8 cellular contexts compared by ENCODE assay signal in genomic region chr9:136950656-136951030, GRCh38. TPM values are rescaled to one million over a fixed set of nuclear protein-coding genes. Genes with fewer than 3 reads are reported as not detected.
DNase-seq lines count a peak whose midpoint lies in the region; ATAC-seq, FAIRE-seq and TF ChIP-seq lines count a peak whose summit lies in the region.

No MANE protein-coding gene starts in this region.

- H3K79me2 ChIP-seq in OCI-LY3 (ENCODE audit: low read length): no peaks in the 10 kb centered on the region
- H3K79me2 ChIP-seq in endothelial cell of umbilical vein (ENCODE audit: control insufficient read depth, insufficient read depth, low read length): no peaks in the 10 kb centered on the region

- H3K4me2 ChIP-seq in OCI-LY3 (ENCODE audit: low read length) (peak overlapping the region; percentile 94), endothelial cell of umbilical vein (ENCODE audit: insufficient read depth, low read length) (peak overlapping the region; percentile 54)

- H3K4me1 ChIP-seq in CD4-positive, alpha-beta memory T cell (ENCODE audit: insufficient read depth, low read length): peaks cover 12% of the 10 kb centered on the region
- H3K4me1 ChIP-seq in OCI-LY3 (ENCODE audit: low read length) (peaks cover 22% of the 10 kb centered on the region), endothelial cell of umbilical vein (ENCODE audit: control insufficient read depth, extremely low read depth, insufficient read depth, low read length) (peaks cover 5% of the 10 kb centered on the region), neuron (ENCODE audit: insufficient read depth, low read length) (peaks cover 10% of the 10 kb centered on the region)

- H3K9ac ChIP-seq in OCI-LY3 (ENCODE audit: low read length): peak overlapping the region; percentile 83
- peak overlapping the region; percentile 25 for H3K9ac ChIP-seq in endothelial cell of umbilical vein (replicated peaks; ENCODE audit: extremely low read depth, insufficient read depth, low read length)

- no peaks in the 10 kb centered on the region for H3K27me3 Mint-ChIP-seq in CD4-positive, alpha-beta memory T cell

- H2AFZ ChIP-seq in OCI-LY3 (ENCODE audit: low read depth, low read length) (no peak overlapping the region), endothelial cell of umbilical vein (ENCODE audit: low read depth, low read length) (peak overlapping the region; percentile 83), neuron (ENCODE audit: low read depth, low read length) (peak overlapping the region; percentile 42)

- peak overlapping the region; percentile 70 to 91 (median 78) for H3K27ac Mint-ChIP-seq in CD4-positive, alpha-beta memory T cell

- H3K9me3 Mint-ChIP-seq in CD4-positive, alpha-beta memory T cell: no peaks in the 10 kb centered on the region

- TF ChIP-seq POLR2A in endothelial cell of umbilical vein (IDR thresholded peaks at IDR 0.05; ENCODE audit: low read depth, low read length): no peak

- no peak for DNase-seq in CD4-positive, alpha-beta memory T cell
- DNase-seq in endothelial cell of umbilical vein (ENCODE audit: low read depth, low spot score): no peak
- no peak for DNase-seq in OCI-M2 (lab: John Stamatoyannopoulos, UW; ENCODE audit: unreplicated experiment)
- DNase-seq in H4 (ENCODE audit: low spot score): no peak
- no peak for DNase-seq in GM10248 (ENCODE audit: extremely low spot score)

- dilution Hi-C loops in endothelial cell of umbilical vein (cut with MboI; ENCODE audit: extremely low pct_ligation_motif_present, low sequenced_read_pairs): no loop called here

- no peak for FAIRE-seq in endothelial cell of umbilical vein (lab: Jason Lieb, UNC)

- TF ChIP-seq CTCF in OCI-LY3 (IDR thresholded peaks at IDR 0.05; ENCODE audit: low read depth, low read length): no peak
- TF ChIP-seq CTCF in endothelial cell of umbilical vein (IDR thresholded peaks at IDR 0.05; ENCODE audit: extremely low read depth in 1 of 2, insufficient read depth in 1 of 2, low read depth in 1 of 2, low read length in 2 of 2): no peak
- TF ChIP-seq CTCF in GM10248 (IDR thresholded peaks at IDR 0.05; ENCODE audit: control extremely low read depth, extremely low read depth, low read depth, missing control alignments): no peak

- peak overlapping the region; percentile 77 to 88 (median 82) for H3K4me3 Mint-ChIP-seq in CD4-positive, alpha-beta memory T cell

- peak overlapping the region; percentile 82 for H3K27ac ChIP-seq in CD4-positive, alpha-beta memory T cell (ENCODE audit: low read depth, low read length)
- H3K27ac ChIP-seq in OCI-LY3 (ENCODE audit: low read length): no peak overlapping the region
- no peak overlapping the region for H3K27ac ChIP-seq in endothelial cell of umbilical vein (ENCODE audit: insufficient read depth, low read depth, low read length)

- H3K4me1 Mint-ChIP-seq in CD4-positive, alpha-beta memory T cell: peaks cover 3 to 16% (median 7%) of the 10 kb centered on the region in 4 donors

- no peaks in the 10 kb centered on the region for H3K9me3 ChIP-seq in CD4-positive, alpha-beta memory T cell (ENCODE audit: control insufficient read depth in 1 of 2, low read length in 2 of 2)
- H3K9me3 ChIP-seq in OCI-LY3 (ENCODE audit: insufficient read depth, low read length): no peaks in the 10 kb centered on the region
- H3K9me3 ChIP-seq in endothelial cell of umbilical vein (replicated peaks; ENCODE audit: control insufficient read depth, insufficient read depth, low read length): no peaks in the 10 kb centered on the region
- no peaks in the 10 kb centered on the region for H3K9me3 ChIP-seq in neuron (ENCODE audit: low read length)

- intact Hi-C loops in CD4-positive, alpha-beta memory T cell (cut with micrococcal nuclease): loop anchor here (1.0 kb wide), 1 partner anchor 78 kb away; the partner anchor contains the start of gene ABCA2
- intact Hi-C loops in endothelial cell of umbilical vein (cut with micrococcal nuclease): loop anchor here (2.0 kb wide), 1 partner anchor 28 kb away; no protein-coding TSS in a partner anchor

- no TSS peak for BruUV-seq in endothelial cell of umbilical vein (replicated peaks; lab: Mats Ljungman, UMichigan)

- no peaks in the 10 kb centered on the region for H3K27me3 ChIP-seq in CD4-positive, alpha-beta memory T cell (ENCODE audit: insufficient read depth, low read length)
- H3K27me3 ChIP-seq in OCI-LY3 (ENCODE audit: low read depth, low read length) (no peaks in the 10 kb centered on the region; the same call in 1 of the 2 replicates), endothelial cell of umbilical vein (ENCODE audit: control insufficient read depth in 2 of 2, insufficient read depth in 2 of 2, low read length in 2 of 2) (no peaks in the 10 kb centered on the region), neuron (ENCODE audit: insufficient read depth, low read length) (no peaks in the 10 kb centered on the region)

- H3K36me3 Mint-ChIP-seq in CD4-positive, alpha-beta memory T cell: no peaks in the 10 kb centered on the region

- H3K9me1 ChIP-seq in endothelial cell of umbilical vein (replicated peaks; ENCODE audit: control insufficient read depth, extremely low read depth, insufficient read depth, low read length): no peaks in the 10 kb centered on the region

- no peak for ATAC-seq in GM19395 (IDR thresholded peaks at IDR 0.05; ENCODE audit: unreplicated experiment)

- peak overlapping the region in 1 of 2 donors; percentile 22 for H3K4me3 ChIP-seq in CD4-positive, alpha-beta memory T cell (ENCODE audit: low read length in 2 of 2)
- peak overlapping the region; percentile 87 for H3K4me3 ChIP-seq in OCI-LY3 (ENCODE audit: low read length)
- peak overlapping the region in 1 of 3 experiments; percentile 77 for H3K4me3 ChIP-seq in endothelial cell of umbilical vein (replicated peaks in 1 of 3; ENCODE audit: insufficient read depth in 1 of 3, low read depth in 1 of 3, low read length in 3 of 3)
- H3K4me3 ChIP-seq in neuron (ENCODE audit: low read length): peak overlapping the region; percentile 63

- H3K36me3 ChIP-seq in CD4-positive, alpha-beta memory T cell (ENCODE audit: insufficient read depth, low read length): no peaks in the 10 kb centered on the region
- no peaks in the 10 kb centered on the region for H3K36me3 ChIP-seq in OCI-LY3 (replicated peaks; ENCODE audit: low read depth, low read length)
- no peaks in the 10 kb centered on the region for H3K36me3 ChIP-seq in endothelial cell of umbilical vein (ENCODE audit: control insufficient read depth in 2 of 2, extremely low read depth in 1 of 2, insufficient read depth in 2 of 2, low read length in 2 of 2)
- no peaks in the 10 kb centered on the region for H3K36me3 ChIP-seq in neuron (ENCODE audit: insufficient read depth, low read length)

- POLR2A ChIA-PET in CD4-positive, alpha-beta memory T cell (lab: Charles Lee; ENCODE audit: partially characterized antibody): interaction anchor here (0.6 to 2.2 kb wide), 7 partner anchors 10 to 286 kb away, joined by 3 to 14 read pairs (median 5); partner anchors contain the start of genes CLIC3, PAXX and RABL6
- POLR2A ChIA-PET in endothelial cell of umbilical vein (lab: Charles Lee): no interaction called here
- POLR2A ChIA-PET in GM10248 (lab: Yijun Ruan, JAX): no interaction called here

- H4K20me1 ChIP-seq in OCI-LY3 (ENCODE audit: insufficient read depth, low read length) (no peaks in the 10 kb centered on the region), endothelial cell of umbilical vein (replicated peaks; ENCODE audit: control insufficient read depth, extremely low read depth, insufficient read depth, low read length) (no peaks in the 10 kb centered on the region)

- CTCF ChIA-PET in CD4-positive, alpha-beta memory T cell (lab: Charles Lee; ENCODE audit: partially characterized antibody): interaction anchor here (0.6 to 3.4 kb wide), 6 partner anchors 10 to 108 kb away, joined by 3 to 12 read pairs (median 3); partner anchors contain the start of genes AJM1 and PAXX
- CTCF ChIA-PET in endothelial cell of umbilical vein (lab: Charles Lee): interaction anchor here (1.2 to 1.6 kb wide), 2 partner anchors 27 to 79 kb away, joined by 3 to 4 read pairs; no protein-coding TSS in a partner anchor
- CTCF ChIA-PET in GM10248 (lab: Yijun Ruan, JAX): interaction anchor here (2.5 kb wide), 1 partner anchor 79 kb away, joined by 9 read pairs; no protein-coding TSS in a partner anchor

RNA-seq across cellular contexts. Expression of gene LCN12, which starts 1.4 kb away (rescaled TPM):
- total RNA-seq in CD4-positive, alpha-beta memory T cell: 1 to 10 TPM in 1 of 2 experiments, under 1 TPM in 1; 0.72 to 1.4 TPM
- not detected for polyA plus RNA-seq in CD4-positive, alpha-beta memory T cell
- total RNA-seq in endothelial cell of umbilical vein: 0.35 TPM in 1 of 2 replicates, not detected in the other
- polyA plus RNA-seq in endothelial cell of umbilical vein: 0.52 and 0.62 TPM in 2 replicates
- 0.08 TPM in 1 of 2 replicates, not detected in the other for polyA plus RNA-seq in endothelial cell of umbilical vein (2011; cell fraction: cytosol; rRNA removed)
- 1.5 and 5.1 TPM in 2 replicates for polyA plus RNA-seq in endothelial cell of umbilical vein (2011; cell fraction: nucleus; rRNA removed)
- polyA plus RNA-seq in endothelial cell of umbilical vein (2012): 0.15 and 0.75 TPM in 2 replicates
- polyA minus RNA-seq in endothelial cell of umbilical vein: not detected in 2 replicates
- not detected for polyA minus RNA-seq in endothelial cell of umbilical vein (2011; cell fraction: cytosol; rRNA and poly(A)+ RNA removed)
- 0.72 TPM in 1 of 2 replicates, not detected in the other for polyA minus RNA-seq in endothelial cell of umbilical vein (2011; cell fraction: nucleus; rRNA and poly(A)+ RNA removed)
- total RNA-seq in H4 (2014; rRNA removed; shearing (Covaris generic)): not detected in 2 replicates

RNA-seq across cellular contexts. Expression of gene C8G, which starts 5.6 kb away (rescaled TPM):
- total RNA-seq in CD4-positive, alpha-beta memory T cell: 1 to 10 TPM; 2.2 TPM
- under 1 TPM in 1 of 2 donors, not detected in 1; 0.60 TPM for polyA plus RNA-seq in CD4-positive, alpha-beta memory T cell
- 1.4 and 1.9 TPM in 2 replicates for total RNA-seq in endothelial cell of umbilical vein
- polyA plus RNA-seq in endothelial cell of umbilical vein: 0.47 and 0.70 TPM in 2 replicates
- 0.19 and 0.23 TPM in 2 replicates for polyA plus RNA-seq in endothelial cell of umbilical vein (2011; cell fraction: cytosol; rRNA removed)
- 2.1 and 2.5 TPM in 2 replicates for polyA plus RNA-seq in endothelial cell of umbilical vein (2011; cell fraction: nucleus; rRNA removed)
- 1.0 and 1.2 TPM in 2 replicates for polyA plus RNA-seq in endothelial cell of umbilical vein (2012)
- 0.57 TPM in 1 of 2 replicates, not detected in the other for polyA minus RNA-seq in endothelial cell of umbilical vein
- polyA minus RNA-seq in endothelial cell of umbilical vein (2011; cell fraction: cytosol; rRNA and poly(A)+ RNA removed): not detected
- polyA minus RNA-seq in endothelial cell of umbilical vein (2011; cell fraction: nucleus; rRNA and poly(A)+ RNA removed): 1.3 and 1.9 TPM in 2 replicates
- total RNA-seq in H4 (2014; rRNA removed; shearing (Covaris generic)): not detected in 2 replicates

RNA-seq across cellular contexts. Expression of gene FBXW5, which starts 6.1 kb away (rescaled TPM):
- 100 to 1,000 TPM; 122 to 123 TPM for total RNA-seq in CD4-positive, alpha-beta memory T cell
- 100 to 1,000 TPM in 1 of 2 donors, 10 to 100 TPM in 1; 98.6 to 160 TPM for polyA plus RNA-seq in CD4-positive, alpha-beta memory T cell
- 95.6 and 97.3 TPM in 2 replicates for total RNA-seq in endothelial cell of umbilical vein
- polyA plus RNA-seq in endothelial cell of umbilical vein: 151 and 209 TPM in 2 replicates
- polyA plus RNA-seq in endothelial cell of umbilical vein (2011; cell fraction: cytosol; rRNA removed): 45.3 and 70.5 TPM in 2 replicates
- 141 and 147 TPM in 2 replicates for polyA plus RNA-seq in endothelial cell of umbilical vein (2011; cell fraction: nucleus; rRNA removed)
- 49.5 and 69.6 TPM in 2 replicates for polyA plus RNA-seq in endothelial cell of umbilical vein (2012)
- 71.4 and 98.0 TPM in 2 replicates for polyA minus RNA-seq in endothelial cell of umbilical vein
- polyA minus RNA-seq in endothelial cell of umbilical vein (2011; cell fraction: cytosol; rRNA and poly(A)+ RNA removed): 157 TPM
- polyA minus RNA-seq in endothelial cell of umbilical vein (2011; cell fraction: nucleus; rRNA and poly(A)+ RNA removed): 30.7 and 57.3 TPM in 2 replicates
- total RNA-seq in H4 (2014; rRNA removed; shearing (Covaris generic)): 56.2 and 83.0 TPM in 2 replicates

RNA-seq across cellular contexts. Expression of gene PTGDS, which starts 26.7 kb away (rescaled TPM):
- total RNA-seq in CD4-positive, alpha-beta memory T cell: 1 to 10 TPM; 4.8 to 5.1 TPM
- 1 to 10 TPM; 1.7 to 3.8 TPM for polyA plus RNA-seq in CD4-positive, alpha-beta memory T cell
- total RNA-seq in endothelial cell of umbilical vein: not detected in 2 replicates
- not detected in 2 replicates for polyA plus RNA-seq in endothelial cell of umbilical vein
- not detected in 2 replicates for polyA plus RNA-seq in endothelial cell of umbilical vein (2011; cell fraction: cytosol; rRNA removed)
- 0.28 TPM in 1 of 2 replicates, not detected in the other for polyA plus RNA-seq in endothelial cell of umbilical vein (2011; cell fraction: nucleus; rRNA removed)
- polyA plus RNA-seq in endothelial cell of umbilical vein (2012): 0.30 TPM in 1 of 2 replicates, not detected in the other
- 0.40 TPM in 1 of 2 replicates, not detected in the other for polyA minus RNA-seq in endothelial cell of umbilical vein
- polyA minus RNA-seq in endothelial cell of umbilical vein (2011; cell fraction: cytosol; rRNA and poly(A)+ RNA removed): 5.9 TPM
- not detected in 2 replicates for polyA minus RNA-seq in endothelial cell of umbilical vein (2011; cell fraction: nucleus; rRNA and poly(A)+ RNA removed)
- not detected in 2 replicates for total RNA-seq in H4 (2014; rRNA removed; shearing (Covaris generic))

RNA-seq across cellular contexts. Expression of gene LCNL1, which starts 32.1 kb away (rescaled TPM):
- under 1 TPM; 0.14 to 0.17 TPM for total RNA-seq in CD4-positive, alpha-beta memory T cell
- not detected for polyA plus RNA-seq in CD4-positive, alpha-beta memory T cell
- not detected in 2 replicates for total RNA-seq in endothelial cell of umbilical vein
- polyA plus RNA-seq in endothelial cell of umbilical vein: not detected in 2 replicates
- not detected in 2 replicates for polyA plus RNA-seq in endothelial cell of umbilical vein (2011; cell fraction: cytosol; rRNA removed)
- 0.06 and 0.20 TPM in 2 replicates for polyA plus RNA-seq in endothelial cell of umbilical vein (2011; cell fraction: nucleus; rRNA removed)
- 0.08 TPM in 1 of 2 replicates, not detected in the other for polyA plus RNA-seq in endothelial cell of umbilical vein (2012)
- polyA minus RNA-seq in endothelial cell of umbilical vein: not detected in 2 replicates
- polyA minus RNA-seq in endothelial cell of umbilical vein (2011; cell fraction: cytosol; rRNA and poly(A)+ RNA removed): 1.2 TPM
- not detected in 2 replicates for polyA minus RNA-seq in endothelial cell of umbilical vein (2011; cell fraction: nucleus; rRNA and poly(A)+ RNA removed)
- total RNA-seq in H4 (2014; rRNA removed; shearing (Covaris generic)): not detected in 2 replicates
